ENCODE assay signal across 13 cellular contexts in the genomic region with DNA sequence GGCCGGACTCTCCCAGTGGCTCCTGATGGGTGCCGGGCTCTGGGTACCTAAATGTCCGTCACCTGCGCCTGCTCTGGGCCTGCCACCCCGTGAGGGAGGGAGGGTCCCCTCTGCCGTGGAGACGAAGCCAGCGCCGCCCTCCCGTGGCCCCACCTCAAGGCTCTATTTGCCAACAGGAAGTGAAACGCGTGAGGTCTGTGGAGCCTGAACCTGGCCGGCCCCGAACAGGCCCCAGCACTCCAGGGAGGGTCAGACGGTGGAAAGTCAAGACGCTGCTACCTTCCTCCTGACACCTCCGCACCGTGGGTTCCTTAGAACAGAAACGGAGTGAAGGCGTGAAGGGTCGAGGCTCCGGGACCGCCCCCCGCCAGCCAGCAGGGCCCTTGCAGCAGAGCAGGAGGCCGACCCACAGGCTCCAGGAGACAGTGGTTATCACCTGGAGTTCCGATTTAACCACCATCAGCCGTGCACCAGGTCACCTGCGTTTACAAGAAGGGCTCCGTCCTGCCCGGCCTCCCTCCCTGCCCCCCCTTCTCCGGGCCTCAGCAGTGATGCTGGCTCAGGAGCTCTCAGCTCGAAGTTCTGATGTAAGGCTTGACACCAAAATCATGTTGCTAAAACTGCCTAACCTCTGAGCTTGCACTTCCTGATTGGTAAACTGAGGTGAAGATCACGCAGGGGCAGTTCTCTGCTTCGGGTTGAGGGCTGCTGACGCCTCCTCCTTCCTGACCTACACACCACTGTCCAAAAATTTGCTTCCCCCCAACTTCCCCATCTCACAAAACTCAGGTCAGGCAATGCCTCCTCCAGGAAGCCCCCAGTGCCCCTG. TPM values are rescaled to one million over a fixed set of nuclear protein-coding genes. Genes with fewer than 3 reads are reported as not detected.
DNase-seq lines count a peak whose midpoint lies in the region; ATAC-seq lines count a peak whose summit lies in the region.
"Had no signal": no experiment of that assay in that cellular context is flagged by ENCODE, and none has a peak within 500 bp of the region (broad histone marks: within the 10 kb centered on the region; RNA-seq: fewer than 3 reads in every experiment).

No MANE protein-coding gene starts in this region.

- intact Hi-C loops in right cardiac atrium (cut with DNase I), result no loop called here

- peaks cover 3% of the 10 kb centered on the region for H3K36me3 Mint-ChIP-seq in activated CD8-positive, alpha-beta memory T cell treated with anti-CD3 and anti-CD28 coated beads, Interleukin-2, amount 10 ng/mL, durations not matched to agents 7 days and 5 days

- H3K27ac Mint-ChIP-seq in activated CD8-positive, alpha-beta memory T cell treated with anti-CD3 and anti-CD28 coated beads, Interleukin-2, amount 10 ng/mL, durations not matched to agents 7 days and 5 days, result no peak overlapping the region

- H3K4me3 Mint-ChIP-seq in activated CD8-positive, alpha-beta memory T cell treated with anti-CD3 and anti-CD28 coated beads, Interleukin-2, amount 10 ng/mL, durations not matched to agents 7 days and 5 days, result no peak overlapping the region

- CTCF ChIA-PET in activated CD8-positive, alpha-beta memory T cell treated with anti-CD3 and anti-CD28 coated beads, Interleukin-2, amount 10 ng/mL, durations not matched to agents 7 days and 5 days (lab: Charles Lee), result no interaction called here

- no peaks in the 10 kb centered on the region for H3K9me3 Mint-ChIP-seq in activated CD8-positive, alpha-beta memory T cell treated with anti-CD3 and anti-CD28 coated beads, Interleukin-2, amount 10 ng/mL, durations not matched to agents 7 days and 5 days (ENCODE audit: low read depth)

- no peak overlapping the region for H3K4me3 ChIP-seq in right cardiac atrium (ENCODE audit: low read length)
- H3K4me3 ChIP-seq: tibial artery had no signal

- peak; percentile 10 to 57 (median 52) for DNase-seq in right cardiac atrium
- DNase-seq in hippocampal formation (lab: John Stamatoyannopoulos, UW), result no peak
- no peak for DNase-seq in pons (ENCODE audit: low spot score)
- no peak for DNase-seq in activated CD8-positive, alpha-beta memory T cell treated with anti-CD3 and anti-CD28 coated beads, Interleukin-2, amount 10 ng/mL, durations not matched to agents 7 days and 5 days
- DNase-seq: DMS 273 treated with DMSO at 0.1 percent for 48 hours, NCI-H446, small intestine had no signal

- peaks cover 3% of the 10 kb centered on the region for H3K4me1 Mint-ChIP-seq in activated CD8-positive, alpha-beta memory T cell treated with anti-CD3 and anti-CD28 coated beads, Interleukin-2, amount 10 ng/mL, durations not matched to agents 7 days and 5 days

- peaks cover 5% of the 10 kb centered on the region for H3K4me1 ChIP-seq in right cardiac atrium (ENCODE audit: control insufficient read depth, insufficient read depth, low read length)

- H3K27ac ChIP-seq in right cardiac atrium (ENCODE audit: low read length), result no peak overlapping the region
- H3K27ac ChIP-seq: tibial artery had no signal

- H3K27me3 Mint-ChIP-seq in activated CD8-positive, alpha-beta memory T cell treated with anti-CD3 and anti-CD28 coated beads, Interleukin-2, amount 10 ng/mL, durations not matched to agents 7 days and 5 days, result no peaks in the 10 kb centered on the region

- no peaks in the 10 kb centered on the region for H3K9me3 ChIP-seq in right cardiac atrium (ENCODE audit: control insufficient read depth, low read length)
- H3K9me3 ChIP-seq: tibial artery had no signal

- ATAC-seq in GM18498 (IDR thresholded peaks at IDR 0.05; ENCODE audit: unreplicated experiment) (peak; percentile 74), GM21360 (IDR thresholded peaks at IDR 0.05; ENCODE audit: unreplicated experiment) (peak; percentile 53), HG03439 (IDR thresholded peaks at IDR 0.05; ENCODE audit: unreplicated experiment) (peak; percentile 65), right cardiac atrium (no peak)
- ATAC-seq in activated CD8-positive, alpha-beta memory T cell treated with anti-CD3 and anti-CD28 coated beads, Interleukin-2, amount 10 ng/mL, durations not matched to agents 7 days and 5 days, result no peak
- no peak for ATAC-seq in activated CD4-positive, CD25-positive, alpha-beta regulatory T cell treated with anti-CD3 and anti-CD28 coated beads, Interleukin-2, amount 50 U/mL, for 24 hours

- no peaks in the 10 kb centered on the region for H3K27me3 ChIP-seq in right cardiac atrium (ENCODE audit: control insufficient read depth, insufficient read depth)
- H3K27me3 ChIP-seq: tibial artery had no signal

- WGBS in right cardiac atrium, result 87% methylated on average over 35 of the region's 35 CpGs

RNA-seq across cellular contexts. Expression of a gene that starts 50.9 kb away (rescaled TPM):
- total RNA-seq in right cardiac atrium, result under 1 TPM; 0.21 to 0.76 (median 0.38) TPM
- polyA plus RNA-seq in right cardiac atrium, result 0.20 TPM
- 1 to 10 TPM in 1 of 2 experiments, under 1 TPM in 1; 0.37 to 2.3 TPM for total RNA-seq in activated CD8-positive, alpha-beta memory T cell treated with anti-CD3 and anti-CD28 coated beads, Interleukin-2, amount 10 ng/mL, durations not matched to agents 7 days and 5 days
- polyA plus RNA-seq: keratinocyte had no signal

Comparison
In these comparisons a context has a peak if more than half of its experiments do, and no peak if none do; other contexts are left out.
1. ATAC-seq: peak in GM18498 (single experiment), GM21360 (single experiment) and HG03439 (single experiment); none in right cardiac atrium (0 of 2), activated CD8-positive, alpha-beta memory T cell treated with anti-CD3 and anti-CD28 coated beads, Interleukin-2, amount 10 ng/mL, durations not matched to agents 7 days and 5 days (single experiment) and activated CD4-positive, CD25-positive, alpha-beta regulatory T cell treated with anti-CD3 and anti-CD28 coated beads, Interleukin-2, amount 50 U/mL, for 24 hours (0 of 2).
2. DNase-seq: peak in right cardiac atrium (3 of 3); none in hippocampal formation (0 of 2), pons (single experiment) and activated CD8-positive, alpha-beta memory T cell treated with anti-CD3 and anti-CD28 coated beads, Interleukin-2, amount 10 ng/mL, durations not matched to agents 7 days and 5 days (single experiment).